Comparison of ENCODE assay signal across 11 cellular contexts in genomic region chr4:2940267-2941137, GRCh38. TPM values are rescaled to one million over a fixed set of nuclear protein-coding genes. Genes with fewer than 3 reads are reported as not detected.
DNase-seq lines count a peak whose midpoint lies in the region; ATAC-seq lines count a peak whose summit lies in the region.
"Had no signal": no experiment of that assay in that cellular context is flagged by ENCODE, and none has a peak within 500 bp of the region (broad histone marks: within the 10 kb centered on the region; RNA-seq: fewer than 3 reads in every experiment).

No MANE protein-coding gene starts in this region.

- POLR2A ChIA-PET in activated CD4-positive, alpha-beta memory T cell treated with anti-CD3 and anti-CD28 coated beads for 36 hours (lab: Charles Lee): interaction anchor here (7.5 kb wide), 1 partner anchor 12 kb away, joined by 144 read pairs; no protein-coding TSS in a partner anchor

- peaks cover 55% of the 10 kb centered on the region for H3K36me3 Mint-ChIP-seq in activated naive CD4-positive, alpha-beta T cell treated with anti-CD3 and anti-CD28 coated beads, Interleukin-2, amount 10 ng/mL, durations not matched to agents 7 days and 5 days
- peaks cover 84% of the 10 kb centered on the region for H3K36me3 Mint-ChIP-seq in activated CD4-positive, alpha-beta memory T cell treated with anti-CD3 and anti-CD28 coated beads for 36 hours

- H3K4me3 Mint-ChIP-seq in activated naive CD4-positive, alpha-beta T cell treated with anti-CD3 and anti-CD28 coated beads, Interleukin-2, amount 10 ng/mL, durations not matched to agents 7 days and 5 days: no peak overlapping the region
- H3K4me3 Mint-ChIP-seq in activated CD4-positive, alpha-beta memory T cell treated with anti-CD3 and anti-CD28 coated beads for 36 hours: no peak overlapping the region
- H3K4me3 Mint-ChIP-seq in stimulated activated naive CD8-positive, alpha-beta T cell treated with anti-CD3 and anti-CD28 coated beads, Interleukin-15, amount 100 ng/mL, for 72 hours: no peak overlapping the region

- no peak for ATAC-seq in left lobe of liver
- no peak for ATAC-seq in stimulated activated naive CD8-positive, alpha-beta T cell treated with anti-CD3 and anti-CD28 coated beads, Interleukin-15, amount 100 ng/mL, for 72 hours

- H3K27me3 Mint-ChIP-seq in activated naive CD4-positive, alpha-beta T cell treated with anti-CD3 and anti-CD28 coated beads, Interleukin-2, amount 10 ng/mL, durations not matched to agents 7 days and 5 days: no peaks in the 10 kb centered on the region
- H3K27me3 Mint-ChIP-seq in activated CD4-positive, alpha-beta memory T cell treated with anti-CD3 and anti-CD28 coated beads for 36 hours: no peaks in the 10 kb centered on the region
- H3K27me3 Mint-ChIP-seq in stimulated activated naive CD8-positive, alpha-beta T cell treated with anti-CD3 and anti-CD28 coated beads, Interleukin-15, amount 100 ng/mL, for 72 hours: no peaks in the 10 kb centered on the region

- no peaks in the 10 kb centered on the region for H3K9me3 Mint-ChIP-seq in activated naive CD4-positive, alpha-beta T cell treated with anti-CD3 and anti-CD28 coated beads, Interleukin-2, amount 10 ng/mL, durations not matched to agents 7 days and 5 days
- no peaks in the 10 kb centered on the region for H3K9me3 Mint-ChIP-seq in activated CD4-positive, alpha-beta memory T cell treated with anti-CD3 and anti-CD28 coated beads for 36 hours
- H3K9me3 Mint-ChIP-seq in stimulated activated naive CD8-positive, alpha-beta T cell treated with anti-CD3 and anti-CD28 coated beads, Interleukin-15, amount 100 ng/mL, for 72 hours: no peaks in the 10 kb centered on the region

- peak overlapping the region; percentile 72 for H3K27ac Mint-ChIP-seq in activated naive CD4-positive, alpha-beta T cell treated with anti-CD3 and anti-CD28 coated beads, Interleukin-2, amount 10 ng/mL, durations not matched to agents 7 days and 5 days
- H3K27ac Mint-ChIP-seq in activated CD4-positive, alpha-beta memory T cell treated with anti-CD3 and anti-CD28 coated beads for 36 hours: peak overlapping the region; percentile 30
- H3K27ac Mint-ChIP-seq in stimulated activated naive CD8-positive, alpha-beta T cell treated with anti-CD3 and anti-CD28 coated beads, Interleukin-15, amount 100 ng/mL, for 72 hours: peak overlapping the region; percentile 31 to 97

- H3K4me1 Mint-ChIP-seq in activated naive CD4-positive, alpha-beta T cell treated with anti-CD3 and anti-CD28 coated beads, Interleukin-2, amount 10 ng/mL, durations not matched to agents 7 days and 5 days: peaks cover 31% of the 10 kb centered on the region
- peaks cover 68% of the 10 kb centered on the region for H3K4me1 Mint-ChIP-seq in activated CD4-positive, alpha-beta memory T cell treated with anti-CD3 and anti-CD28 coated beads for 36 hours (ENCODE audit: low read depth)
- peaks cover 65% of the 10 kb centered on the region for H3K4me1 Mint-ChIP-seq in stimulated activated naive CD8-positive, alpha-beta T cell treated with anti-CD3 and anti-CD28 coated beads, Interleukin-15, amount 100 ng/mL, for 72 hours

- intact Hi-C loops in activated CD4-positive, alpha-beta memory T cell treated with anti-CD3 and anti-CD28 coated beads for 36 hours (cut with micrococcal nuclease): no loop called here

- CTCF ChIA-PET in activated naive CD4-positive, alpha-beta T cell treated with anti-CD3 and anti-CD28 coated beads, Interleukin-2, amount 10 ng/mL, durations not matched to agents 7 days and 5 days (lab: Charles Lee): no interaction called here
- CTCF ChIA-PET in activated CD4-positive, alpha-beta memory T cell treated with anti-CD3 and anti-CD28 coated beads for 36 hours (lab: Charles Lee): interaction anchor here (0.9 to 8.1 kb wide), 4 partner anchors 9 to 38 kb away, joined by 3 to 103 read pairs (median 4); no protein-coding TSS in a partner anchor

- DNase-seq in activated naive CD4-positive, alpha-beta T cell treated with anti-CD3 and anti-CD28 coated beads, Interleukin-2, amount 10 ng/mL, durations not matched to agents 7 days and 5 days: no peak
- DNase-seq in activated naive CD4-positive, alpha-beta T cell (lab: John Stamatoyannopoulos, UW): no peak
- DNase-seq in activated CD4-positive, alpha-beta memory T cell treated with anti-CD3 and anti-CD28 coated beads for 36 hours: peak; percentile 8
- DNase-seq in left lobe of liver (ENCODE audit: low spot score) (peak; percentile 42), hepatic stellate cell (ENCODE audit: low spot score) (no peak), HuH-7.5 (ENCODE audit: low spot score) (no peak), NCI-H345 treated with DMSO at 0.1 percent for 48 hours (lab: John Stamatoyannopoulos, UW; ENCODE audit: unreplicated experiment) (no peak)
- DNase-seq in stimulated activated naive CD8-positive, alpha-beta T cell treated with anti-CD3 and anti-CD28 coated beads, Interleukin-15, amount 100 ng/mL, for 72 hours: peak in 1 of 2 donors; percentile 10
- DNase-seq: hippocampal formation, NCI-H187 treated with DMSO at 0.1 percent for 48 hours, NCI-H748 treated with DMSO at 0.1 percent for 48 hours had no signal

RNA-seq across cellular contexts. Expression of gene NOP14, which starts 22.7 kb away (rescaled TPM):
- 10 to 100 TPM; 67.4 to 73.4 TPM for total RNA-seq in activated CD4-positive, alpha-beta memory T cell treated with anti-CD3 and anti-CD28 coated beads for 36 hours
- total RNA-seq in left lobe of liver: 18.7 TPM

RNA-seq across cellular contexts. Expression of gene GRK4, which starts 22.9 kb away (rescaled TPM):
- 1 to 10 TPM; 2.3 to 3.0 TPM for total RNA-seq in activated CD4-positive, alpha-beta memory T cell treated with anti-CD3 and anti-CD28 coated beads for 36 hours
- total RNA-seq in left lobe of liver: 3.2 TPM

Comparison
In these comparisons a context has a peak if more than half of its experiments do, and no peak if none do; other contexts are left out.
1. DNase-seq: peak in activated CD4-positive, alpha-beta memory T cell treated with anti-CD3 and anti-CD28 coated beads for 36 hours (single experiment) and left lobe of liver (single experiment); none in activated naive CD4-positive, alpha-beta T cell treated with anti-CD3 and anti-CD28 coated beads, Interleukin-2, amount 10 ng/mL, durations not matched to agents 7 days and 5 days (single experiment), activated naive CD4-positive, alpha-beta T cell (0 of 4), hepatic stellate cell (single experiment), HuH-7.5 (single experiment) and NCI-H345 treated with DMSO at 0.1 percent for 48 hours (single experiment).
2. Peak in every context shown above with its lines, with median percentiles within 50 percentile points of each other: H3K27ac Mint-ChIP-seq.